24 cellular contexts compared by ENCODE assay signal in genomic region chr2:236912316-236913153, GRCh38.
DNase-seq lines count a peak whose midpoint lies in the region; TF ChIP-seq lines count a peak whose summit lies in the region.
"Had no signal": no experiment of that assay in that cellular context is flagged by ENCODE, and none has a peak within 500 bp of the region (broad histone marks: within the 10 kb centered on the region; RNA-seq: fewer than 3 reads in every experiment).

No MANE protein-coding gene starts in this region.

- H3K9ac ChIP-seq in BLaER1, result 0 out of 2 replicates have a peak overlapping the region, but pooled peaks have one; percentile 28
- H3K9ac ChIP-seq in BLaER1 treated with 17β-estradiol and CSF1 and Interleukin-3, amounts not matched to agents 10 nM and 100 nM, result peak overlapping the region in 7 of 11 experiments; percentile 7 to 57 (median 25); a peak in 14 of 22 replicates

- H3K36me3 Mint-ChIP-seq in glutamatergic neuron (ENCODE audit: unreplicated experiment) (no peaks in the 10 kb centered on the region), neural crest cell (ENCODE audit: low read depth) (no peaks in the 10 kb centered on the region)
- H3K36me3 Mint-ChIP-seq: CD14-positive monocyte; CD8-positive, alpha-beta memory T cell had no signal

- peaks cover 91% of the 10 kb centered on the region for H3K4me1 ChIP-seq in BLaER1
- H3K4me1 ChIP-seq in BLaER1 treated with 17β-estradiol and CSF1 and Interleukin-3, amounts not matched to agents 10 nM and 100 nM, result peaks cover 25 to 90% (median 83%) of the 10 kb centered on the region in 10 experiments

- H3K9me3 ChIP-seq in BLaER1, result no peaks in the 10 kb centered on the region
- H3K9me3 ChIP-seq in BLaER1 treated with 17β-estradiol and CSF1 and Interleukin-3, amounts not matched to agents 10 nM and 100 nM (replicated peaks in 1 of 11), result peaks cover 0 to 5% (median under 1%) of the 10 kb centered on the region in 11 experiments; a peak in 7 of 22 replicates
- H3K9me3 ChIP-seq in MG63, result no peaks in the 10 kb centered on the region

- H3K4me3 ChIP-seq in BLaER1, result peak overlapping the region; percentile 38
- peak overlapping the region in 5 of 10 experiments; percentile 5 to 38 (median 19); a peak in 5 of 20 replicates for H3K4me3 ChIP-seq in BLaER1 treated with 17β-estradiol and CSF1 and Interleukin-3, amounts not matched to agents 10 nM and 100 nM
- no peak overlapping the region for H3K4me3 ChIP-seq in MG63
- H3K4me3 ChIP-seq: GM12878, SJCRH30 had no signal

- DNase-seq in glutamatergic neuron (peak; percentile 36), neural crest cell (ENCODE audit: low read depth, low spot score) (no peak), HUDEP-2 (lab: John Stamatoyannopoulos, UW; ENCODE audit: unreplicated experiment in 76 of 76) (no peak), MG63 (no peak), NCI-H2107 (lab: John Stamatoyannopoulos, UW) (no peak)
- DNase-seq: CD8-positive, alpha-beta memory T cell; DMS 273 treated with DMSO at 0.1 percent for 48 hours; DMS79; EL; GDM1; HCEC 1CT; NCI-H1092; NCI-H1436; NCI-H187; NCI-H2081 treated with DMSO at 0.1 percent for 48 hours; NCI-H524; NCI-H748 treated with DMSO at 0.1 percent for 48 hours; NK-92 treated with Interleukin-12 subunit alpha and Interleukin-12 subunit beta, amount 100 ng/mL, for 24 hours; PC-3; SJCRH30 had no signal

- H3K4me2 ChIP-seq in BLaER1, result peak overlapping the region; percentile 82
- peak overlapping the region; percentile 74 to 93 (median 85) for H3K4me2 ChIP-seq in BLaER1 treated with 17β-estradiol and CSF1 and Interleukin-3, amounts not matched to agents 10 nM and 100 nM

- H3K9me3 Mint-ChIP-seq in glutamatergic neuron (ENCODE audit: unreplicated experiment), result peaks cover 4% of the 10 kb centered on the region
- H3K9me3 Mint-ChIP-seq in neural crest cell, result no peaks in the 10 kb centered on the region
- H3K9me3 Mint-ChIP-seq: CD8-positive, alpha-beta memory T cell had no signal

- no peaks in the 10 kb centered on the region for H3K36me3 ChIP-seq in BLaER1
- no peaks in the 10 kb centered on the region for H3K36me3 ChIP-seq in BLaER1 treated with 17β-estradiol and CSF1 and Interleukin-3, amounts not matched to agents 10 nM and 100 nM
- H3K36me3 ChIP-seq in MG63, result no peaks in the 10 kb centered on the region
- H3K36me3 ChIP-seq: SJCRH30 had no signal

- peak overlapping the region; percentile 63 for H3K27ac ChIP-seq in BLaER1
- H3K27ac ChIP-seq in BLaER1 treated with 17β-estradiol and CSF1 and Interleukin-3, amounts not matched to agents 10 nM and 100 nM, result peak overlapping the region in 8 of 11 experiments; percentile 35 to 68 (median 57); a peak in 15 of 22 replicates
- H3K27ac ChIP-seq: SJCRH30 had no signal

- peaks cover 24% of the 10 kb centered on the region for H3K4me1 Mint-ChIP-seq in glutamatergic neuron (ENCODE audit: low read depth, unreplicated experiment)
- peaks cover 62% of the 10 kb centered on the region for H3K4me1 Mint-ChIP-seq in neural crest cell
- H3K4me1 Mint-ChIP-seq: CD14-positive monocyte; CD8-positive, alpha-beta memory T cell had no signal

- H3K27ac Mint-ChIP-seq in glutamatergic neuron (ENCODE audit: unreplicated experiment) (peak overlapping the region; percentile 77), neural crest cell (ENCODE audit: unreplicated experiment) (peak overlapping the region; percentile 64)
- H3K27ac Mint-ChIP-seq: CD8-positive, alpha-beta memory T cell had no signal

- no peak for TF ChIP-seq CTCF in glutamatergic neuron (IDR thresholded peaks at IDR 0.05; ENCODE audit: partially characterized antibody, unreplicated experiment)
- TF ChIP-seq CTCF in neural crest cell (conservative IDR thresholded peaks at IDR 0.05), result no peak

- H3K4me3 Mint-ChIP-seq in glutamatergic neuron (ENCODE audit: unreplicated experiment) (peak overlapping the region; percentile 7), neural crest cell (no peak overlapping the region)
- H3K4me3 Mint-ChIP-seq: CD8-positive, alpha-beta memory T cell had no signal

- H3K27me3 Mint-ChIP-seq in glutamatergic neuron (ENCODE audit: unreplicated experiment) (peaks cover 2% of the 10 kb centered on the region), neural crest cell (ENCODE audit: low read depth) (no peaks in the 10 kb centered on the region)

- H3K27me3 ChIP-seq in BLaER1, result no peaks in the 10 kb centered on the region
- H3K27me3 ChIP-seq in BLaER1 treated with 17β-estradiol and CSF1 and Interleukin-3, amounts not matched to agents 10 nM and 100 nM, result no peaks in the 10 kb centered on the region
- H3K27me3 ChIP-seq in MG63, result no peaks in the 10 kb centered on the region
- H3K27me3 ChIP-seq: SJCRH30 had no signal

- no peaks in the 10 kb centered on the region for H4K20me1 ChIP-seq in BLaER1
- H4K20me1 ChIP-seq in BLaER1 treated with 17β-estradiol and CSF1 and Interleukin-3, amounts not matched to agents 10 nM and 100 nM, result no peaks in the 10 kb centered on the region
